In genomic region chr14:101353422-101353821, GRCh38 we compare ENCODE assay signal across 25 cellular contexts.
"Had no signal": no experiment of that assay in that cellular context is flagged by ENCODE, and none has a peak within 500 bp of the region (broad histone marks: within the 10 kb centered on the region; RNA-seq: fewer than 3 reads in every experiment).

No MANE protein-coding gene starts in this region.

- H3K36me3 ChIP-seq: Peyer's patch, SJSA1 had no signal

- H3K4me1 ChIP-seq: Peyer's patch, SJSA1 had no signal

- ATAC-seq: activated CD8-positive, alpha-beta T cell treated with anti-CD3 and anti-CD28 coated beads for 36 hours; activated naive CD8-positive, alpha-beta T cell treated with anti-CD3 and anti-CD28 coated beads, Interleukin-2, amount 50 U/mL, for 24 hours; activated T-cell treated with anti-CD3 and anti-CD28 coated beads, Interleukin-2, amount 50 U/mL, for 72 hours; activated T-helper 17 cell treated with anti-CD3 and anti-CD28 coated beads, Interleukin-2, amount 50 U/mL, for 72 hours; K562; PC-3 had no signal

- H3K9me3 ChIP-seq: SJSA1, SK-N-SH had no signal

- DNase-seq: activated CD4-positive, alpha-beta T cell treated with anti-CD3 and anti-CD28 coated beads, Interleukin-2, amount 10 ng/mL, durations not matched to agents 24 days and 14 days; activated CD4-positive, alpha-beta T cell treated with anti-CD3 and anti-CD28 coated beads, Interleukin-2, amount 50 U/mL, for 4 hours; activated CD8-positive, alpha-beta T cell treated with anti-CD3 and anti-CD28 coated beads for 36 hours; activated gamma-delta T cell treated with Interleukin-2 at 50 U/mL for 16 hours; activated naive CD4-positive, alpha-beta T cell treated with anti-CD3 and anti-CD28 coated beads, Interleukin-2, amount 10 ng/mL, durations not matched to agents 7 days and 5 days; activated naive CD8-positive, alpha-beta T cell treated with anti-CD3 and anti-CD28 coated beads, Interleukin-2, amount 50 U/mL, for 24 hours; activated T-cell treated with anti-CD3 and anti-CD28 coated beads, Interleukin-2, amount 50 U/mL, for 1 hour; activated T-cell treated with anti-CD3 and anti-CD28 coated beads, Interleukin-2, amount 50 U/mL, for 72 hours; IMR-90; NCI-H1092 treated with DMSO at 0.1 percent for 48 hours; NCI-H1436; NCI-H1694; NCI-H1930; NCI-H2081 treated with DMSO at 0.1 percent for 48 hours; NCI-H345; NCI-H524 treated with DMSO at 0.1 percent for 48 hours; NK-92 treated with Interleukin-12 subunit alpha and Interleukin-12 subunit beta, amount 100 ng/mL, for 24 hours; PC-3; RPMI8226; SHP77 treated with DMSO at 0.1 percent for 48 hours; SK-N-SH had no signal

- H3K4me3 ChIP-seq: K562, Peyer's patch, SJSA1 had no signal

- H3K27ac ChIP-seq: Peyer's patch, SJSA1 had no signal

- H3K27me3 ChIP-seq: Peyer's patch, SJSA1 had no signal
